In the genomic region with DNA sequence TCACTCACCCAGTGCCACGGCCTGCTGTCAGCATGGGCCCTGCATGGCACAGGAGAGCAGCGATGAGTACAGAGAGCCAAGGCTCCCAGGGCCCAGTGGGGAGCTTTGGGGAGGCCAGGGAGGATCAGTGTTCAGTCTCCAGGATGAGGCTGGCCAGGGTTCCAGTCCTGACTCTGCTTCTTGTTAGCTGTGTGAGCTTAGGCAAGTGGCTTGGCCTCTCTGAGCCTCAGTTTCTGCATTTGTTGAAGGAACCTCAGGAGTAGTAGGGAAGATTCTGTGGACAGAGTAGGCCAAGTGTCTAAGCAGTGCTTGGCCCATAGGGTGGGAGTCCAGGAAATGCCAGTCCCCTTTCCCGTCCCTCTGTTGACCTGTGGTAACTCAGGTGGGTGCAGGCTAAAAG, we compare ENCODE assay signal across 1 cellular context.
A peak's percentile ranks its signal among the peaks of the same experiment; 100 is the strongest.
TF ChIP-seq lines count a peak whose summit lies in the region.

No MANE protein-coding gene starts in this region.

TF ChIP-seq in HepG2, 621 proteins besides CTCF, POLR2A, EP300 and RAD21:
- TF ChIP-seq, protein P1, sequence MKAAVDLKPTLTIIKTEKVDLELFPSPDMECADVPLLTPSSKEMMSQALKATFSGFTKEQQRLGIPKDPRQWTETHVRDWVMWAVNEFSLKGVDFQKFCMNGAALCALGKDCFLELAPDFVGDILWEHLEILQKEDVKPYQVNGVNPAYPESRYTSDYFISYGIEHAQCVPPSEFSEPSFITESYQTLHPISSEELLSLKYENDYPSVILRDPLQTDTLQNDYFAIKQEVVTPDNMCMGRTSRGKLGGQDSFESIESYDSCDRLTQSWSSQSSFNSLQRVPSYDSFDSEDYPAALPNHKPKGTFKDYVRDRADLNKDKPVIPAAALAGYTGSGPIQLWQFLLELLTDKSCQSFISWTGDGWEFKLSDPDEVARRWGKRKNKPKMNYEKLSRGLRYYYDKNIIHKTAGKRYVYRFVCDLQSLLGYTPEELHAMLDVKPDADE (CRISPR knock-in tag; IDR thresholded peaks at IDR 0.05): no peak
- TF ChIP-seq, protein P2, sequence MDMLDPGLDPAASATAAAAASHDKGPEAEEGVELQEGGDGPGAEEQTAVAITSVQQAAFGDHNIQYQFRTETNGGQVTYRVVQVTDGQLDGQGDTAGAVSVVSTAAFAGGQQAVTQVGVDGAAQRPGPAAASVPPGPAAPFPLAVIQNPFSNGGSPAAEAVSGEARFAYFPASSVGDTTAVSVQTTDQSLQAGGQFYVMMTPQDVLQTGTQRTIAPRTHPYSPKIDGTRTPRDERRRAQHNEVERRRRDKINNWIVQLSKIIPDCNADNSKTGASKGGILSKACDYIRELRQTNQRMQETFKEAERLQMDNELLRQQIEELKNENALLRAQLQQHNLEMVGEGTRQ (IDR thresholded peaks at IDR 0.05; ENCODE audit: low read depth, low read length): no peak
- TF ChIP-seq, protein P2 (CRISPR knock-in tag; IDR thresholded peaks at IDR 0.05; ENCODE audit: borderline replicate concordance): no peak
- TF ChIP-seq ZMYM3 (CRISPR knock-in tag; IDR thresholded peaks at IDR 0.05) (peak; percentile 31; the same call in 1 of the 2 replicates), XRCC5 (optimal IDR thresholded peaks at IDR 0.05; ENCODE audit: low read length) (no peak), HNRNPL (IDR thresholded peaks at IDR 0.05; ENCODE audit: low read depth, low read length) (no peak), ZNF768 (CRISPR knock-in tag; IDR thresholded peaks at IDR 0.05) (peak; percentile 94), ZSCAN22 (CRISPR knock-in tag; IDR thresholded peaks at IDR 0.05) (no peak), AGO2 (optimal IDR thresholded peaks at IDR 0.05; ENCODE audit: low read depth, low read length) (peak; percentile 35), ZNF557 (CRISPR knock-in tag; IDR thresholded peaks at IDR 0.05) (no peak)
- TF ChIP-seq, protein P3, sequence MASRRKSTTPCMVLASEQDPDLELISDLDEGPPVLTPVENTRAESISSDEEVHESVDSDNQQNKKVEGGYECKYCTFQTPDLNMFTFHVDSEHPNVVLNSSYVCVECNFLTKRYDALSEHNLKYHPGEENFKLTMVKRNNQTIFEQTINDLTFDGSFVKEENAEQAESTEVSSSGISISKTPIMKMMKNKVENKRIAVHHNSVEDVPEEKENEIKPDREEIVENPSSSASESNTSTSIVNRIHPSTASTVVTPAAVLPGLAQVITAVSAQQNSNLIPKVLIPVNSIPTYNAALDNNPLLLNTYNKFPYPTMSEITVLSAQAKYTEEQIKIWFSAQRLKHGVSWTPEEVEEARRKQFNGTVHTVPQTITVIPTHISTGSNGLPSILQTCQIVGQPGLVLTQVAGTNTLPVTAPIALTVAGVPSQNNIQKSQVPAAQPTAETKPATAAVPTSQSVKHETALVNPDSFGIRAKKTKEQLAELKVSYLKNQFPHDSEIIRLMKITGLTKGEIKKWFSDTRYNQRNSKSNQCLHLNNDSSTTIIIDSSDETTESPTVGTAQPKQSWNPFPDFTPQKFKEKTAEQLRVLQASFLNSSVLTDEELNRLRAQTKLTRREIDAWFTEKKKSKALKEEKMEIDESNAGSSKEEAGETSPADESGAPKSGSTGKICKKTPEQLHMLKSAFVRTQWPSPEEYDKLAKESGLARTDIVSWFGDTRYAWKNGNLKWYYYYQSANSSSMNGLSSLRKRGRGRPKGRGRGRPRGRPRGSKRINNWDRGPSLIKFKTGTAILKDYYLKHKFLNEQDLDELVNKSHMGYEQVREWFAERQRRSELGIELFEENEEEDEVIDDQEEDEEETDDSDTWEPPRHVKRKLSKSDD (CRISPR knock-in tag; IDR thresholded peaks at IDR 0.05; ENCODE audit: low read depth): no peak
- TF ChIP-seq, protein P4, sequence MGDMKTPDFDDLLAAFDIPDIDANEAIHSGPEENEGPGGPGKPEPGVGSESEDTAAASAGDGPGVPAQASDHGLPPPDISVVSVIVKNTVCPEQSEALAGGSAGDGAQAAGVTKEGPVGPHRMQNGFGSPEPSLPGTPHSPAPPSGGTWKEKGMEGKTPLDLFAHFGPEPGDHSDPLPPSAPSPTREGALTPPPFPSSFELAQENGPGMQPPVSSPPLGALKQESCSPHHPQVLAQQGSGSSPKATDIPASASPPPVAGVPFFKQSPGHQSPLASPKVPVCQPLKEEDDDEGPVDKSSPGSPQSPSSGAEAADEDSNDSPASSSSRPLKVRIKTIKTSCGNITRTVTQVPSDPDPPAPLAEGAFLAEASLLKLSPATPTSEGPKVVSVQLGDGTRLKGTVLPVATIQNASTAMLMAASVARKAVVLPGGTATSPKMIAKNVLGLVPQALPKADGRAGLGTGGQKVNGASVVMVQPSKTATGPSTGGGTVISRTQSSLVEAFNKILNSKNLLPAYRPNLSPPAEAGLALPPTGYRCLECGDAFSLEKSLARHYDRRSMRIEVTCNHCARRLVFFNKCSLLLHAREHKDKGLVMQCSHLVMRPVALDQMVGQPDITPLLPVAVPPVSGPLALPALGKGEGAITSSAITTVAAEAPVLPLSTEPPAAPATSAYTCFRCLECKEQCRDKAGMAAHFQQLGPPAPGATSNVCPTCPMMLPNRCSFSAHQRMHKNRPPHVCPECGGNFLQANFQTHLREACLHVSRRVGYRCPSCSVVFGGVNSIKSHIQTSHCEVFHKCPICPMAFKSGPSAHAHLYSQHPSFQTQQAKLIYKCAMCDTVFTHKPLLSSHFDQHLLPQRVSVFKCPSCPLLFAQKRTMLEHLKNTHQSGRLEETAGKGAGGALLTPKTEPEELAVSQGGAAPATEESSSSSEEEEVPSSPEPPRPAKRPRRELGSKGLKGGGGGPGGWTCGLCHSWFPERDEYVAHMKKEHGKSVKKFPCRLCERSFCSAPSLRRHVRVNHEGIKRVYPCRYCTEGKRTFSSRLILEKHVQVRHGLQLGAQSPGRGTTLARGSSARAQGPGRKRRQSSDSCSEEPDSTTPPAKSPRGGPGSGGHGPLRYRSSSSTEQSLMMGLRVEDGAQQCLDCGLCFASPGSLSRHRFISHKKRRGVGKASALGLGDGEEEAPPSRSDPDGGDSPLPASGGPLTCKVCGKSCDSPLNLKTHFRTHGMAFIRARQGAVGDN (CRISPR knock-in tag; IDR thresholded peaks at IDR 0.05): peak; percentile 24; the same call in 1 of the 2 replicates
